ENCODE assay signal across 31 cellular contexts in genomic region chr1:3429320-3429719, GRCh38. TPM values are rescaled to one million over a fixed set of nuclear protein-coding genes. Genes with fewer than 3 reads are reported as not detected.
"Had no signal": no experiment of that assay in that cellular context is flagged by ENCODE, and none has a peak within 500 bp of the region (broad histone marks: within the 10 kb centered on the region; RNA-seq: fewer than 3 reads in every experiment).

No MANE protein-coding gene starts in this region.

- H3K4me1 ChIP-seq: parathyroid adenoma, psoas muscle, upper lobe of right lung, uterus had no signal

- H3K4me1 Mint-ChIP-seq: natural killer cell; nephron; stimulated activated naive CD8-positive, alpha-beta T cell treated with anti-CD3 and anti-CD28 coated beads, Interleukin-15, amount 100 ng/mL, for 72 hours had no signal

- H3K9ac ChIP-seq: neural progenitor cell, parathyroid adenoma had no signal

- H3K36me3 Mint-ChIP-seq: naive thymus-derived CD4-positive, alpha-beta T cell; natural killer cell; stimulated activated memory B cell treated with anti-CD40 and anti-IgM and Interleukin-4, amounts not matched to agents 10 μg/mL and 1 μg/mL and 100 μg/mL, for 72 hours; type B pancreatic cell had no signal

- H3K27ac Mint-ChIP-seq: naive thymus-derived CD4-positive, alpha-beta T cell; natural killer cell; nephron; neural progenitor cell; progenitor cell of endocrine pancreas; stimulated activated memory B cell treated with anti-CD40 and anti-IgM and Interleukin-4, amounts not matched to agents 10 μg/mL and 1 μg/mL and 100 μg/mL, for 72 hours; stimulated activated naive CD8-positive, alpha-beta T cell treated with anti-CD3 and anti-CD28 coated beads, Interleukin-15, amount 100 ng/mL, for 72 hours; type B pancreatic cell had no signal

- H2AFZ ChIP-seq: neural progenitor cell, parathyroid adenoma had no signal

- H3K27me3 Mint-ChIP-seq: naive thymus-derived CD4-positive, alpha-beta T cell; progenitor cell of endocrine pancreas; type B pancreatic cell had no signal

- ATAC-seq: naive thymus-derived CD4-positive, alpha-beta T cell; natural killer cell; psoas muscle; right cardiac atrium; sciatic nerve; stimulated activated memory B cell treated with anti-CD40 and anti-IgM and Interleukin-4, amounts not matched to agents 10 μg/mL and 1 μg/mL and 100 μg/mL, for 72 hours; stimulated activated naive CD8-positive, alpha-beta T cell treated with anti-CD3 and anti-CD28 coated beads, Interleukin-15, amount 100 ng/mL, for 72 hours; stimulated activated naive CD8-positive, alpha-beta T cell treated with anti-CD3 and anti-CD28 coated beads, Interleukin-15, Interleukin-2, amounts not matched to agents 100 U/mL and 50 U/mL, for 24 hours; upper lobe of right lung had no signal

- H3K27me3 ChIP-seq: neural progenitor cell, ovary, testis, tibial artery, transverse colon, uterus had no signal

- H3K4me2 ChIP-seq: neural progenitor cell, smooth muscle cell had no signal

- H3K27ac ChIP-seq: neural progenitor cell, neutrophil, ovary, parathyroid adenoma, psoas muscle, skin epidermis, spleen, suprapubic skin, testis, tibial artery, transverse colon, upper lobe of right lung, uterus had no signal

- H3K9me3 Mint-ChIP-seq: naive thymus-derived CD4-positive, alpha-beta T cell; natural killer cell; nephron; neural progenitor cell; stimulated activated memory B cell treated with anti-CD40 and anti-IgM and Interleukin-4, amounts not matched to agents 10 μg/mL and 1 μg/mL and 100 μg/mL, for 72 hours; stimulated activated naive CD8-positive, alpha-beta T cell treated with anti-CD3 and anti-CD28 coated beads, Interleukin-15, amount 100 ng/mL, for 72 hours; type B pancreatic cell had no signal

- DNase-seq: naive thymus-derived CD4-positive, alpha-beta T cell; natural killer cell; ovary; spleen; stimulated activated CD4-positive, alpha-beta T cell treated with anti-CD3 and anti-CD28 coated beads, Interleukin-12 subunit alpha, Interleukin-12 subunit beta, amount 100 ng/mL, for 4 hours; stimulated activated CD4-positive, alpha-beta T cell treated with anti-CD3 and anti-CD28 coated beads, Interleukin-1b, Interleukin-23, amount 100 ng/mL, for 48 hours; stimulated activated CD4-positive, alpha-beta T cell treated with anti-CD3 and anti-CD28 coated beads, Interleukin-4, amount 100 ng/mL, for 1 hour; stimulated activated CD4-positive, alpha-beta T cell treated with anti-CD3 and anti-CD28 coated beads, Interleukin-4, amount 100 ng/mL, for 4 hours; stimulated activated CD8-positive, alpha-beta memory T cell treated with anti-CD3 and anti-CD28 coated beads, Interleukin-4, amount 100 ng/mL, for 48 hours; stimulated activated naive CD4-positive, alpha-beta T cell; stimulated activated naive CD8-positive, alpha-beta T cell treated with anti-CD3 and anti-CD28 coated beads, Interleukin-15, amount 100 ng/mL, for 72 hours; stimulated activated naive CD8-positive, alpha-beta T cell treated with anti-CD3 and anti-CD28 coated beads, Interleukin-15, Interleukin-2, amounts not matched to agents 100 U/mL and 50 U/mL, for 24 hours; substantia nigra; testis; tibial artery; transverse colon; upper lobe of right lung; uterus had no signal

- H3K36me3 ChIP-seq: neural progenitor cell, neutrophil, ovary, spleen, suprapubic skin, transverse colon, upper lobe of right lung, uterus had no signal

- H3K4me3 ChIP-seq: neural progenitor cell, ovary, psoas muscle, skin epidermis, smooth muscle cell, spleen, suprapubic skin, testis, tibial artery, transverse colon, upper lobe of right lung, uterus had no signal

- H3K4me3 Mint-ChIP-seq: naive thymus-derived CD4-positive, alpha-beta T cell; natural killer cell; neural progenitor cell; stimulated activated memory B cell treated with anti-CD40 and anti-IgM and Interleukin-4, amounts not matched to agents 10 μg/mL and 1 μg/mL and 100 μg/mL, for 72 hours; stimulated activated naive CD8-positive, alpha-beta T cell treated with anti-CD3 and anti-CD28 coated beads, Interleukin-15, amount 100 ng/mL, for 72 hours; type B pancreatic cell had no signal

- H3K9me3 ChIP-seq: neutrophil, ovary, psoas muscle, spleen, suprapubic skin, testis, tibial artery, transverse colon, upper lobe of right lung, uterus had no signal

- H3K79me2 ChIP-seq: parathyroid adenoma had no signal

RNA-seq across cellular contexts. Expression of gene ARHGEF16, which starts 25.1 kb away (rescaled TPM):
- total RNA-seq: natural killer cell had no signal
- polyA plus RNA-seq: naive thymus-derived CD4-positive, alpha-beta T cell had no signal
